In the genomic region with DNA sequence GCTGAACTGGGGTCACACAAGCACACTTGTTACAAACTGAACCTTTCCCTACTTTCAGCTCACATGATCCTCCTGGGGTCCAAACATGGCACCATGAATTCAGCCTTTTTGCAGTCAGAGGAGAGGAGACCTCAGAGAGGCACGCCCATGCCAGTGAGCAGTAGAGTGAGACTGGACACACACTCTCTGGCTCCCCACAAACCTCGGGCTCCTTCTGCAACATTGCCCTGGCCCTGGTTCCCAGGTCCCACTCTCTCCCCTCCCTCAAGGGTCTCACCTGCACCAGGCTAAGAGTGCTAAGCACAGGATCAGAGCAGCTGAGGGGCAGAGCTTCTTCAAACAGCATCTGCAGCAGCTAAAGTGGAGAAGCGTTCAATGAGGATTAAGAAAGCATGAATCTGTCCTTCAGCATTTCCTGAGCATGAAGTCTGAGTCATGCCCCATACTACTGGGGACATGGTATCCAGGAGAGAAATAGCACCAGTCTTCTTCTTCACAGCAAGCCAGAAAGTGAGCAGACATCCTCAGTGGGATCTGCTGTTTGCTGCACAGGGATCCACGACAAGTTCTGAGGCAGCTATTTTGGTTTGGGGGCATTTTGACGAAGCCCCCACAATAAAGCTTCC, we compare ENCODE assay signal across 13 cellular contexts. TPM values are rescaled to one million over a fixed set of nuclear protein-coding genes. Genes with fewer than 3 reads are reported as not detected.
DNase-seq lines count a peak whose midpoint lies in the region; ATAC-seq, FAIRE-seq and TF ChIP-seq lines count a peak whose summit lies in the region.
"Had no signal": no experiment of that assay in that cellular context is flagged by ENCODE, and none has a peak within 500 bp of the region (broad histone marks: within the 10 kb centered on the region; RNA-seq: fewer than 3 reads in every experiment).

No MANE protein-coding gene starts in this region.

- no peak for ATAC-seq in HG02642 (IDR thresholded peaks at IDR 0.05; ENCODE audit: poor library complexity, unreplicated experiment)
- ATAC-seq: HCT116 had no signal

- H4K20me1 ChIP-seq in keratinocyte (ENCODE audit: control insufficient read depth, extremely low read depth, insufficient read depth, low read length): no peaks in the 10 kb centered on the region

- H3K36me3 ChIP-seq in keratinocyte (ENCODE audit: control insufficient read depth in 2 of 2, extremely low read depth in 1 of 2, insufficient read depth in 2 of 2, low read length in 2 of 2): no peaks in the 10 kb centered on the region
- H3K36me3 ChIP-seq: prostate gland had no signal

- H3K27me3 ChIP-seq in keratinocyte (ENCODE audit: control insufficient read depth, extremely low read depth, insufficient read depth, low read length): no peaks in the 10 kb centered on the region

- intact Hi-C loops in lower leg skin (cut with DNase I; ENCODE audit: low total_unique reads): no loop called here

- dilution Hi-C loops in keratinocyte (cut with MboI; ENCODE audit: extremely low pct_ligation_motif_present, low sequenced_read_pairs): no loop called here

- H3K9ac ChIP-seq in keratinocyte (ENCODE audit: control insufficient read depth, extremely low read depth, insufficient read depth, low read length): no peak overlapping the region

- TF ChIP-seq POLR2A in lower leg skin (IDR thresholded peaks at IDR 0.05): no peak

- no peak overlapping the region for H3K27ac ChIP-seq in keratinocyte (ENCODE audit: control insufficient read depth, insufficient read depth, low read length)
- H3K27ac ChIP-seq: prostate gland had no signal

- no peaks in the 10 kb centered on the region for H3K79me2 ChIP-seq in keratinocyte (ENCODE audit: control insufficient read depth, insufficient read depth, low read length)

- TF ChIP-seq CTCF in keratinocyte (optimal IDR thresholded peaks at IDR 0.05 in 1 of 3, IDR thresholded peaks at IDR 0.05 in 1 of 3, conservative IDR thresholded peaks at IDR 0.05 in 1 of 3; ENCODE audit: extremely low read depth in 1 of 3, insufficient read depth in 2 of 3, low read length in 3 of 3) (no peak), lower leg skin (IDR thresholded peaks at IDR 0.05) (no peak)

- H3K9me3 ChIP-seq in keratinocyte (ENCODE audit: control insufficient read depth, low read depth, low read length): no peaks in the 10 kb centered on the region
- H3K9me3 ChIP-seq: prostate gland had no signal

- H3K4me1 ChIP-seq in keratinocyte (ENCODE audit: control insufficient read depth, extremely low read depth, insufficient read depth, low read length): peaks cover 21% of the 10 kb centered on the region
- H3K4me1 ChIP-seq: prostate gland had no signal

- peak overlapping the region; percentile 41 for H3K4me2 ChIP-seq in keratinocyte (ENCODE audit: control insufficient read depth, extremely low read depth, insufficient read depth, low read depth, low read length)

- no peaks in the 10 kb centered on the region for H3K9me1 ChIP-seq in keratinocyte (ENCODE audit: control insufficient read depth, extremely low read depth, insufficient read depth, low read length)

- no peak overlapping the region for H2AFZ ChIP-seq in keratinocyte (ENCODE audit: control insufficient read depth, low read length)

- H3K4me3 ChIP-seq in keratinocyte (ENCODE audit: control insufficient read depth in 2 of 3, extremely low read depth in 1 of 3, insufficient read depth in 2 of 3, low read depth in 1 of 3, low read length in 3 of 3): no peak overlapping the region
- H3K4me3 ChIP-seq in lower leg skin (ENCODE audit: low read depth, poor library complexity, severe bottlenecking): no peak overlapping the region
- H3K4me3 ChIP-seq: prostate gland had no signal

- peak; percentile 67 for DNase-seq in GM03348 (ENCODE audit: low spot score)
- peak; percentile 21 for DNase-seq in RPMI8226
- no peak for DNase-seq in keratinocyte (ENCODE audit: low read depth, low spot score)
- no peak for DNase-seq in NCI-H526 treated with DMSO at 0.1 percent for 48 hours (lab: John Stamatoyannopoulos, UW)
- DNase-seq in lower leg skin (ENCODE audit: low spot score in 2 of 2): no peak
- DNase-seq: endodermal cell, kidney glomerular epithelial cell, NCI-H69 had no signal

- WGBS in lower leg skin, 2 donors: 78 to 89% methylated on average over 5 of the region's 5 CpGs

- peak; percentile 56 for FAIRE-seq in keratinocyte (lab: Jason Lieb, UNC)
- FAIRE-seq: GM18507, TTC549 had no signal

RNA-seq across cellular contexts. Expression of a gene that starts 27.2 kb away (rescaled TPM):
- polyA plus RNA-seq in keratinocyte: 63.1 to 95.7 TPM (median 63.5 TPM) in 3 replicates
- polyA plus RNA-seq in keratinocyte (2011; ENCODE audit: low read depth): 7.7 TPM
- polyA plus RNA-seq in keratinocyte (2011; cell fraction: cytosol; rRNA removed): 80.5 and 89.5 TPM in 2 replicates
- 65.0 and 85.0 TPM in 2 replicates for polyA plus RNA-seq in keratinocyte (2011; cell fraction: nucleus; rRNA removed)
- polyA plus RNA-seq in keratinocyte (2012; ENCODE audit: low replicate concordance): 69.7 and 77.9 TPM in 2 replicates
- 70.9 to 195 TPM (median 80.6 TPM) in 3 replicates for polyA minus RNA-seq in keratinocyte
- polyA minus RNA-seq in keratinocyte (2011; cell fraction: cytosol; rRNA and poly(A)+ RNA removed): 38.2 TPM
- 16.8 and 37.3 TPM in 2 replicates for polyA minus RNA-seq in keratinocyte (2011; cell fraction: nucleus; rRNA and poly(A)+ RNA removed)
- 10 to 100 TPM; 59.7 to 86.4 (median 68.2) TPM for total RNA-seq in lower leg skin

RNA-seq across cellular contexts. Expression of a gene that starts 27.5 kb away (rescaled TPM):
- polyA plus RNA-seq in keratinocyte: 6.7 to 12.4 TPM (median 7.1 TPM) in 3 replicates
- 4.0 TPM for polyA plus RNA-seq in keratinocyte (2011; ENCODE audit: low read depth)
- 1.4 and 2.4 TPM in 2 replicates for polyA plus RNA-seq in keratinocyte (2011; cell fraction: cytosol; rRNA removed)
- 40.3 and 44.0 TPM in 2 replicates for polyA plus RNA-seq in keratinocyte (2011; cell fraction: nucleus; rRNA removed)
- polyA plus RNA-seq in keratinocyte (2012; ENCODE audit: low replicate concordance): 4.4 and 17.2 TPM in 2 replicates
- polyA minus RNA-seq in keratinocyte: 12.6 to 18.5 TPM (median 15.9 TPM) in 3 replicates
- 2.1 TPM for polyA minus RNA-seq in keratinocyte (2011; cell fraction: cytosol; rRNA and poly(A)+ RNA removed)
- 5.9 and 8.6 TPM in 2 replicates for polyA minus RNA-seq in keratinocyte (2011; cell fraction: nucleus; rRNA and poly(A)+ RNA removed)
- total RNA-seq in lower leg skin: 10 to 100 TPM; 14.0 to 23.7 (median 19.2) TPM

RNA-seq across cellular contexts. Expression of a gene that starts 34.6 kb away (rescaled TPM):
- polyA plus RNA-seq in keratinocyte: 19.3 to 48.3 TPM (median 32.4 TPM) in 3 replicates
- polyA plus RNA-seq in keratinocyte (2011; ENCODE audit: low read depth): 35.5 TPM
- 26.3 and 34.7 TPM in 2 replicates for polyA plus RNA-seq in keratinocyte (2011; cell fraction: cytosol; rRNA removed)
- 21.1 and 23.6 TPM in 2 replicates for polyA plus RNA-seq in keratinocyte (2011; cell fraction: nucleus; rRNA removed)
- 25.5 and 37.0 TPM in 2 replicates for polyA plus RNA-seq in keratinocyte (2012; ENCODE audit: low replicate concordance)
- polyA minus RNA-seq in keratinocyte: 12.3 to 17.8 TPM (median 13.8 TPM) in 3 replicates
- polyA minus RNA-seq in keratinocyte (2011; cell fraction: cytosol; rRNA and poly(A)+ RNA removed): 23.0 TPM
- polyA minus RNA-seq in keratinocyte (2011; cell fraction: nucleus; rRNA and poly(A)+ RNA removed): 3.3 and 3.8 TPM in 2 replicates
- 10 to 100 TPM; 11.4 to 23.9 (median 14.6) TPM for total RNA-seq in lower leg skin

RNA-seq across cellular contexts. Expression of a gene that starts 41.1 kb away (rescaled TPM):
- polyA plus RNA-seq in keratinocyte: 0.06 to 0.19 TPM (median 0.18 TPM) in 3 replicates
- polyA plus RNA-seq in keratinocyte (2011; ENCODE audit: low read depth): 0.31 TPM
- 0.04 and 0.09 TPM in 2 replicates for polyA plus RNA-seq in keratinocyte (2011; cell fraction: cytosol; rRNA removed)
- 0.21 and 0.66 TPM in 2 replicates for polyA plus RNA-seq in keratinocyte (2011; cell fraction: nucleus; rRNA removed)
- polyA plus RNA-seq in keratinocyte (2012; ENCODE audit: low replicate concordance): 0.28 and 2.2 TPM in 2 replicates
- polyA minus RNA-seq in keratinocyte: 0.13 to 0.61 TPM in 2 of 3 replicates, not detected in the other
- not detected for polyA minus RNA-seq in keratinocyte (2011; cell fraction: cytosol; rRNA and poly(A)+ RNA removed)
- polyA minus RNA-seq in keratinocyte (2011; cell fraction: nucleus; rRNA and poly(A)+ RNA removed): 0.32 TPM in 1 of 2 replicates, not detected in the other
- total RNA-seq in lower leg skin: 10 to 100 TPM; 14.9 to 22.1 (median 19.1) TPM

RNA-seq across cellular contexts. Expression of a gene that starts 44.4 kb away (rescaled TPM):
- 4.9 to 7.7 TPM (median 5.2 TPM) in 3 replicates for polyA plus RNA-seq in keratinocyte
- 12.4 TPM for polyA plus RNA-seq in keratinocyte (2011; ENCODE audit: low read depth)
- polyA plus RNA-seq in keratinocyte (2011; cell fraction: cytosol; rRNA removed): 3.7 and 6.6 TPM in 2 replicates
- polyA plus RNA-seq in keratinocyte (2011; cell fraction: nucleus; rRNA removed): 6.3 and 8.3 TPM in 2 replicates
- polyA plus RNA-seq in keratinocyte (2012; ENCODE audit: low replicate concordance): 7.0 and 36.5 TPM in 2 replicates
- polyA minus RNA-seq in keratinocyte: 1.6 to 4.5 TPM (median 2.9 TPM) in 3 replicates
- polyA minus RNA-seq in keratinocyte (2011; cell fraction: cytosol; rRNA and poly(A)+ RNA removed): 3.6 TPM
- polyA minus RNA-seq in keratinocyte (2011; cell fraction: nucleus; rRNA and poly(A)+ RNA removed): 2.1 TPM in 1 of 2 replicates, not detected in the other
- 10 to 100 TPM; 19.2 to 32.1 (median 27.2) TPM for total RNA-seq in lower leg skin

Comparison
In these comparisons a context has a peak if more than half of its experiments do, and no peak if none do; other contexts are left out.
1. DNase-seq: peak in GM03348 (single experiment) and RPMI8226 (single experiment); none in keratinocyte (single experiment), NCI-H526 treated with DMSO at 0.1 percent for 48 hours (single experiment) and lower leg skin (0 of 2).